ENCODE assay signal across 21 cellular contexts in genomic region chr2:143824796-143825195, GRCh38.
"Had no signal": no experiment of that assay in that cellular context is flagged by ENCODE, and none has a peak within 500 bp of the region (broad histone marks: within the 10 kb centered on the region; RNA-seq: fewer than 3 reads in every experiment).

No MANE protein-coding gene starts in this region.

- H3K9me3 Mint-ChIP-seq: activated naive CD4-positive, alpha-beta T cell treated with anti-CD3 and anti-CD28 coated beads, Interleukin-2, amount 50 U/mL, for 72 hours; effector memory CD8-positive, alpha-beta T cell; nephron progenitor cell had no signal

- H3K36me3 Mint-ChIP-seq: activated naive CD4-positive, alpha-beta T cell treated with anti-CD3 and anti-CD28 coated beads, Interleukin-2, amount 50 U/mL, for 72 hours had no signal

- H3K4me3 Mint-ChIP-seq: activated CD8-positive, alpha-beta T cell treated with anti-CD3 and anti-CD28 coated beads, Interleukin-2, amount 10 ng/mL, durations not matched to agents 7 days and 5 days; effector memory CD8-positive, alpha-beta T cell; nephron progenitor cell had no signal

- H3K27ac ChIP-seq: ascending aorta, esophagus muscularis mucosa, parathyroid adenoma, upper lobe of right lung, WERI-Rb-1 had no signal

- H3K27ac Mint-ChIP-seq: activated CD8-positive, alpha-beta T cell treated with anti-CD3 and anti-CD28 coated beads, Interleukin-2, amount 10 ng/mL, durations not matched to agents 7 days and 5 days; activated naive CD4-positive, alpha-beta T cell treated with anti-CD3 and anti-CD28 coated beads, Interleukin-2, amount 50 U/mL, for 72 hours; effector memory CD8-positive, alpha-beta T cell; nephron progenitor cell had no signal

- H3K4me1 Mint-ChIP-seq: nephron progenitor cell had no signal

- H3K27me3 ChIP-seq: ascending aorta, esophagus muscularis mucosa, upper lobe of right lung had no signal

- ATAC-seq: activated CD8-positive, alpha-beta T cell treated with anti-CD3 and anti-CD28 coated beads, Interleukin-2, amount 10 ng/mL, durations not matched to agents 7 days and 5 days; activated naive CD4-positive, alpha-beta T cell treated with anti-CD3 and anti-CD28 coated beads, Interleukin-2, amount 50 U/mL, for 72 hours; effector memory CD8-positive, alpha-beta T cell; left ventricle myocardium superior; right cardiac atrium; stimulated activated naive CD8-positive, alpha-beta T cell treated with anti-CD3 and anti-CD28 coated beads, Interleukin-15, Interleukin-2, amounts not matched to agents 100 U/mL and 50 U/mL, for 24 hours; upper lobe of right lung had no signal

- H3K4me3 ChIP-seq: ascending aorta, esophagus muscularis mucosa, upper lobe of right lung had no signal

- DNase-seq: activated CD4-positive, alpha-beta T cell treated with anti-CD3 and anti-CD28 coated beads, Interleukin-2, amount 50 U/mL, for 1 hour; activated CD4-positive, CD25-positive, alpha-beta regulatory T cell treated with anti-CD3 and anti-CD28 coated beads, Interleukin-2, amount 50 U/mL, for 72 hours; activated CD8-positive, alpha-beta T cell treated with anti-CD3 and anti-CD28 coated beads, Interleukin-2, amount 10 ng/mL, durations not matched to agents 7 days and 5 days; activated T-cell treated with anti-CD3 and anti-CD28 coated beads, Interleukin-2, amount 50 U/mL, for 1 hour; central memory CD4-positive, alpha-beta T cell; effector memory CD8-positive, alpha-beta T cell; glutamatergic neuron; left ventricle myocardium superior; mammary epithelial cell; midbrain; nephron progenitor cell; nucleus accumbens; right cardiac atrium; stimulated activated CD4-positive, alpha-beta T cell treated with anti-CD3 and anti-CD28 coated beads, Interleukin-4, amount 100 ng/mL, for 4 hours; stimulated activated naive CD8-positive, alpha-beta T cell treated with anti-CD3 and anti-CD28 coated beads, Interleukin-15, Interleukin-2, amounts not matched to agents 100 U/mL and 50 U/mL, for 24 hours; upper lobe of right lung; WERI-Rb-1 had no signal
